In the genomic region with DNA sequence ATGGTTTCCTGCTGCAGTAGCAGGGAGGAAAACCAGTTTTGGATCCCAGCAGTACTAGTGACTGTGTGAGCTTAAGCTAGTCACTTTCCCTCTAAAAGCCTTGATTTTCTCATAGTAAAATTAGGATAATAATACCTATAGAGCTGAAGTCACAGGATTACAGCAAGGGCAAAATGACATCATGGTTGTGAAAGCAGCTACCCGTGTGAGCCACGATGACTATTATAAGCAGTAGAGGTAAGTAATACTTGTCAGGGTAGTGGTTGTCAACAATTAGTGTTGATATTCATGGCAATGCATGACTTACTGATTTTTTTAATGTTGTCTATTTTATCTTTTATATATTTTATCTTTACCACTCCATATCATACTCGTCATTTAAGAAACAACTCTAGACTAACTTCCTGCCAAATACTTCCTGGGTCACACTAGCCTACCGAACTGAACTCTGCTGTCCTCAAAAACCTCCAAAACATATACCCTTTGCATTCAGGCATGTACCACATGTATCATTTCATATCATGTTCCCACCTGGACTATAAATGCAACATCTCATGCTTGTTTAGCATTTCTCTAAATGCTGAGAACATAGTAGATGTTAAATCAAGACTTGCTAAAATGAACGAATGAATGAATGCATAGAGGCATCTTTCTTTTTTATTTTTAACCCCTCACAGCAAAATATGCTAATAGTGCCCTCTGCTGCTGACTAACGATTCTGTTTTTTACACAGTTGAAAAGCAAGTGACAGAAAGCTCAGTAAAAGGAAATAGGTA, we compare ENCODE assay signal across 8 cellular contexts.
DNase-seq lines count a peak whose midpoint lies in the region; ATAC-seq and TF ChIP-seq lines count a peak whose summit lies in the region.

No MANE protein-coding gene starts in this region.

- H3K27me3 ChIP-seq in MM.1S (replicated peaks; ENCODE audit: insufficient read depth, low read length) (no peaks in the 10 kb centered on the region), mesenchymal stem cell (ENCODE audit: control insufficient read depth in 1 of 2, insufficient read depth in 1 of 2, low read length in 2 of 2) (peaks cover 0 to 10% of the 10 kb centered on the region in 2 experiments)

- H3K9me3 ChIP-seq in MM.1S (replicated peaks; ENCODE audit: insufficient read depth, low read length) (no peaks in the 10 kb centered on the region), mesenchymal stem cell (ENCODE audit: control insufficient read depth, low read length) (no peaks in the 10 kb centered on the region)

- H3K9ac ChIP-seq in MM.1S (ENCODE audit: low read length): no peak overlapping the region
- no peak overlapping the region for H3K9ac ChIP-seq in mesenchymal stem cell (ENCODE audit: low read length)

- CTCF ChIA-PET in WTC11 (lab: Charles Lee): interaction anchor here (0.6 to 4.4 kb wide), 39 partner anchors 9 to 690 kb away, joined by 3 to 42 read pairs (median 3); a partner anchor contains a TSS

- no peak overlapping the region for H3K27ac Mint-ChIP-seq in activated naive CD4-positive, alpha-beta T cell treated with anti-CD3 and anti-CD28 coated beads, Interleukin-2, amount 50 U/mL, for 72 hours
- no peak overlapping the region for H3K27ac Mint-ChIP-seq in WTC11

- H3K4me3 ChIP-seq in MM.1S (ENCODE audit: low read length) (no peak overlapping the region), mesenchymal stem cell (ENCODE audit: insufficient read depth in 1 of 2, low read depth in 1 of 2, low read length in 2 of 2) (no peak overlapping the region)

- H3K79me1 ChIP-seq in mesenchymal stem cell (replicated peaks; ENCODE audit: low read length, poor library complexity, severe bottlenecking): no peaks in the 10 kb centered on the region

- ATAC-seq in activated naive CD4-positive, alpha-beta T cell treated with anti-CD3 and anti-CD28 coated beads, Interleukin-2, amount 50 U/mL, for 72 hours: peak; percentile 51 to 66
- peak; percentile 55 for ATAC-seq in WTC11
- no peak for ATAC-seq in HG02571 (IDR thresholded peaks at IDR 0.05; ENCODE audit: unreplicated experiment)

- H3K14ac ChIP-seq in mesenchymal stem cell (ENCODE audit: low read length in 2 of 2): no peak overlapping the region

- peak in 1 of 2 donors; percentile 10 for DNase-seq in activated naive CD4-positive, alpha-beta T cell treated with anti-CD3 and anti-CD28 coated beads, Interleukin-2, amount 50 U/mL, for 72 hours (ENCODE audit: low spot score in 2 of 2)
- DNase-seq in activated naive CD4-positive, alpha-beta T cell (lab: John Stamatoyannopoulos, UW): no peak
- DNase-seq in MM.1S: peak; percentile 45
- no peak for DNase-seq in WTC11 (ENCODE audit: low spot score)
- peak; percentile 49 for DNase-seq in mesenchymal stem cell
- no peak for DNase-seq in nucleus accumbens (lab: John Stamatoyannopoulos, UW)
- no peak for DNase-seq in amniotic stem cell (lab: John Stamatoyannopoulos, UW)

- H3K36me3 ChIP-seq in MM.1S (replicated peaks; ENCODE audit: insufficient read depth, low read length) (no peaks in the 10 kb centered on the region), mesenchymal stem cell (ENCODE audit: control insufficient read depth in 1 of 2, insufficient read depth in 2 of 2, low read depth in 1 of 2, low read length in 2 of 2) (no peaks in the 10 kb centered on the region)

- no peak overlapping the region for H3K23ac ChIP-seq in mesenchymal stem cell (ENCODE audit: low read length in 2 of 2)

- no peak overlapping the region for H2AK5ac ChIP-seq in mesenchymal stem cell (ENCODE audit: low read length, severe bottlenecking)

- WGBS in mesenchymal stem cell: 56% methylated on average over 5 of the region's 6 CpGs

- no peaks in the 10 kb centered on the region for H4K20me1 ChIP-seq in MM.1S (ENCODE audit: insufficient read depth, low read length)

- no peaks in the 10 kb centered on the region for H3F3A ChIP-seq in MM.1S (ENCODE audit: insufficient read depth, low read length)

- POLR2A ChIA-PET in WTC11 (lab: Charles Lee): no interaction called here

- H3K79me2 ChIP-seq in MM.1S (ENCODE audit: low read length): no peaks in the 10 kb centered on the region

- H3K18ac ChIP-seq in mesenchymal stem cell (ENCODE audit: low read depth in 1 of 2, low read length in 2 of 2): no peak overlapping the region

- no peaks in the 10 kb centered on the region for H3K4me1 Mint-ChIP-seq in WTC11

- no peaks in the 10 kb centered on the region for H3K9me3 Mint-ChIP-seq in activated naive CD4-positive, alpha-beta T cell treated with anti-CD3 and anti-CD28 coated beads, Interleukin-2, amount 50 U/mL, for 72 hours
- H3K9me3 Mint-ChIP-seq in WTC11: no peaks in the 10 kb centered on the region

- H4K91ac ChIP-seq in mesenchymal stem cell (ENCODE audit: low read length): no peak overlapping the region

- no peak overlapping the region for H2BK12ac ChIP-seq in mesenchymal stem cell (ENCODE audit: low read length in 2 of 2)

- no peak overlapping the region for H3K4ac ChIP-seq in mesenchymal stem cell (ENCODE audit: low read depth in 1 of 2, low read length in 2 of 2)

- H3K4me2 ChIP-seq in MM.1S (ENCODE audit: low read depth, low read length) (no peak overlapping the region), mesenchymal stem cell (ENCODE audit: low read length, poor library complexity, severe bottlenecking) (no peak overlapping the region)

- no peaks in the 10 kb centered on the region for H3K27me3 Mint-ChIP-seq in WTC11 (ENCODE audit: low read depth)

- no peaks in the 10 kb centered on the region for H3K9me2 ChIP-seq in MM.1S (replicated peaks; ENCODE audit: insufficient read depth, low read length)

- H3K36me3 Mint-ChIP-seq in activated naive CD4-positive, alpha-beta T cell treated with anti-CD3 and anti-CD28 coated beads, Interleukin-2, amount 50 U/mL, for 72 hours: no peaks in the 10 kb centered on the region
- H3K36me3 Mint-ChIP-seq in WTC11: no peaks in the 10 kb centered on the region

- H2BK5ac ChIP-seq in mesenchymal stem cell (ENCODE audit: low read depth, low read length, poor library complexity, severe bottlenecking): no peak overlapping the region

- H3K27ac ChIP-seq in MM.1S (ENCODE audit: low read length): no peak overlapping the region
- no peak overlapping the region for H3K27ac ChIP-seq in mesenchymal stem cell (ENCODE audit: low read length, poor library complexity, severe bottlenecking)

- H3K4me1 ChIP-seq in MM.1S (ENCODE audit: low read length) (no peaks in the 10 kb centered on the region), mesenchymal stem cell (ENCODE audit: control insufficient read depth, insufficient read depth, low read depth, low read length) (peaks cover 3% of the 10 kb centered on the region)

- H2BK120ac ChIP-seq in mesenchymal stem cell (ENCODE audit: low read depth, low read length): no peak overlapping the region

- H4K8ac ChIP-seq in mesenchymal stem cell (ENCODE audit: low read length): no peak overlapping the region

- H2AFZ ChIP-seq in MM.1S (ENCODE audit: low read length) (no peak overlapping the region), mesenchymal stem cell (ENCODE audit: low read depth, low read length) (no peak overlapping the region)

- TF ChIP-seq CTCF in MM.1S (IDR thresholded peaks at IDR 0.05; ENCODE audit: low read length): peak; percentile 74
- TF ChIP-seq CTCF in WTC11 (IDR thresholded peaks at IDR 0.05): peak; percentile 53

- H3K4me3 Mint-ChIP-seq in WTC11: no peak overlapping the region

- no peak overlapping the region for H2BK15ac ChIP-seq in mesenchymal stem cell (ENCODE audit: low read depth, poor library complexity, severe bottlenecking)

TF ChIP-seq in WTC11, 78 proteins besides CTCF, POLR2A, EP300 and RAD21 (continues in another document):
- TF ChIP-seq, protein P1, sequence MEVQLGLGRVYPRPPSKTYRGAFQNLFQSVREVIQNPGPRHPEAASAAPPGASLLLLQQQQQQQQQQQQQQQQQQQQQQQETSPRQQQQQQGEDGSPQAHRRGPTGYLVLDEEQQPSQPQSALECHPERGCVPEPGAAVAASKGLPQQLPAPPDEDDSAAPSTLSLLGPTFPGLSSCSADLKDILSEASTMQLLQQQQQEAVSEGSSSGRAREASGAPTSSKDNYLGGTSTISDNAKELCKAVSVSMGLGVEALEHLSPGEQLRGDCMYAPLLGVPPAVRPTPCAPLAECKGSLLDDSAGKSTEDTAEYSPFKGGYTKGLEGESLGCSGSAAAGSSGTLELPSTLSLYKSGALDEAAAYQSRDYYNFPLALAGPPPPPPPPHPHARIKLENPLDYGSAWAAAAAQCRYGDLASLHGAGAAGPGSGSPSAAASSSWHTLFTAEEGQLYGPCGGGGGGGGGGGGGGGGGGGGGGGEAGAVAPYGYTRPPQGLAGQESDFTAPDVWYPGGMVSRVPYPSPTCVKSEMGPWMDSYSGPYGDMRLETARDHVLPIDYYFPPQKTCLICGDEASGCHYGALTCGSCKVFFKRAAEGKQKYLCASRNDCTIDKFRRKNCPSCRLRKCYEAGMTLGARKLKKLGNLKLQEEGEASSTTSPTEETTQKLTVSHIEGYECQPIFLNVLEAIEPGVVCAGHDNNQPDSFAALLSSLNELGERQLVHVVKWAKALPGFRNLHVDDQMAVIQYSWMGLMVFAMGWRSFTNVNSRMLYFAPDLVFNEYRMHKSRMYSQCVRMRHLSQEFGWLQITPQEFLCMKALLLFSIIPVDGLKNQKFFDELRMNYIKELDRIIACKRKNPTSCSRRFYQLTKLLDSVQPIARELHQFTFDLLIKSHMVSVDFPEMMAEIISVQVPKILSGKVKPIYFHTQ (CRISPR knock-in tag; IDR thresholded peaks at IDR 0.05): no peak
- TF ChIP-seq, protein P2, sequence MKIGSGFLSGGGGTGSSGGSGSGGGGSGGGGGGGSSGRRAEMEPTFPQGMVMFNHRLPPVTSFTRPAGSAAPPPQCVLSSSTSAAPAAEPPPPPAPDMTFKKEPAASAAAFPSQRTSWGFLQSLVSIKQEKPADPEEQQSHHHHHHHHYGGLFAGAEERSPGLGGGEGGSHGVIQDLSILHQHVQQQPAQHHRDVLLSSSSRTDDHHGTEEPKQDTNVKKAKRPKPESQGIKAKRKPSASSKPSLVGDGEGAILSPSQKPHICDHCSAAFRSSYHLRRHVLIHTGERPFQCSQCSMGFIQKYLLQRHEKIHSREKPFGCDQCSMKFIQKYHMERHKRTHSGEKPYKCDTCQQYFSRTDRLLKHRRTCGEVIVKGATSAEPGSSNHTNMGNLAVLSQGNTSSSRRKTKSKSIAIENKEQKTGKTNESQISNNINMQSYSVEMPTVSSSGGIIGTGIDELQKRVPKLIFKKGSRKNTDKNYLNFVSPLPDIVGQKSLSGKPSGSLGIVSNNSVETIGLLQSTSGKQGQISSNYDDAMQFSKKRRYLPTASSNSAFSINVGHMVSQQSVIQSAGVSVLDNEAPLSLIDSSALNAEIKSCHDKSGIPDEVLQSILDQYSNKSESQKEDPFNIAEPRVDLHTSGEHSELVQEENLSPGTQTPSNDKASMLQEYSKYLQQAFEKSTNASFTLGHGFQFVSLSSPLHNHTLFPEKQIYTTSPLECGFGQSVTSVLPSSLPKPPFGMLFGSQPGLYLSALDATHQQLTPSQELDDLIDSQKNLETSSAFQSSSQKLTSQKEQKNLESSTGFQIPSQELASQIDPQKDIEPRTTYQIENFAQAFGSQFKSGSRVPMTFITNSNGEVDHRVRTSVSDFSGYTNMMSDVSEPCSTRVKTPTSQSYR (CRISPR knock-in tag; IDR thresholded peaks at IDR 0.05): no peak
- no peak for TF ChIP-seq EMX1 (CRISPR knock-in tag; IDR thresholded peaks at IDR 0.05)

Comparison
In these comparisons a context has a peak if more than half of its experiments do, and no peak if none do; other contexts are left out.
1. DNase-seq: peak in MM.1S (single experiment) and mesenchymal stem cell (single experiment); none in activated naive CD4-positive, alpha-beta T cell (0 of 4), WTC11 (single experiment), nucleus accumbens (0 of 56) and amniotic stem cell (single experiment).